Comparison of ENCODE assay signal across 19 cellular contexts in genomic region chr6:141048451-141048850, GRCh38.
DNase-seq lines count a peak whose midpoint lies in the region; FAIRE-seq and TF ChIP-seq lines count a peak whose summit lies in the region.
"Had no signal": no experiment of that assay in that cellular context is flagged by ENCODE, and none has a peak within 500 bp of the region (broad histone marks: within the 10 kb centered on the region; RNA-seq: fewer than 3 reads in every experiment).

No MANE protein-coding gene starts in this region.

- H4K91ac ChIP-seq in trophoblast cell (ENCODE audit: low read depth, low read length): no peak overlapping the region

- no peaks in the 10 kb centered on the region for H3K36me3 ChIP-seq in trophoblast cell (ENCODE audit: control insufficient read depth in 1 of 2, insufficient read depth in 2 of 2, low read length in 2 of 2)
- H3K36me3 ChIP-seq: BLaER1 treated with 17β-estradiol and CSF1 and Interleukin-3, amounts not matched to agents 10 nM and 100 nM had no signal

- H3K4me1 ChIP-seq in trophoblast cell (ENCODE audit: control insufficient read depth in 1 of 2, insufficient read depth in 2 of 2, low read length in 2 of 2): no peaks in the 10 kb centered on the region
- H3K4me1 ChIP-seq: A549, Caco-2 had no signal

- H3K4ac ChIP-seq in trophoblast cell (ENCODE audit: low read depth, low read length): no peak overlapping the region

- H2BK5ac ChIP-seq in trophoblast cell (ENCODE audit: low read depth, low read length, poor library complexity): no peak overlapping the region

- in situ Hi-C loops in GM13976 (cut with MboI; ENCODE audit: low sequenced_read_pairs, unreplicated experiment): no loop called here

- H2BK12ac ChIP-seq in trophoblast cell (ENCODE audit: low read length): no peak overlapping the region

- DNase-seq in M059J (ENCODE audit: low read depth): peak; percentile 64
- no peak for DNase-seq in trophoblast cell
- no peak for DNase-seq in GM13976 (ENCODE audit: low spot score)
- no peak for DNase-seq in activated naive CD4-positive, alpha-beta T cell treated with Interleukin-2 at 50 U/mL for 16 hours
- DNase-seq: AML-193; Caco-2; Calu3; CD4-positive, alpha-beta T cell; CD8-positive, alpha-beta T cell; DMS79 treated with DMSO at 0.1 percent for 48 hours; GF-D8 had no signal

- no peak overlapping the region for H3K9ac ChIP-seq in trophoblast cell (ENCODE audit: low read length)
- H3K9ac ChIP-seq: BLaER1 treated with 17β-estradiol and CSF1 and Interleukin-3, amounts not matched to agents 10 nM and 100 nM had no signal

- H3K9me3 ChIP-seq in trophoblast cell (ENCODE audit: insufficient read depth, low read depth, low read length): no peaks in the 10 kb centered on the region
- H3K9me3 ChIP-seq: A549, Caco-2 had no signal

- H3K79me1 ChIP-seq in trophoblast cell (ENCODE audit: low read length): no peaks in the 10 kb centered on the region

- no peak for TF ChIP-seq CTCF in GM13976 (IDR thresholded peaks at IDR 0.05; ENCODE audit: borderline replicate concordance, control extremely low read depth, extremely low read depth, insufficient read depth, missing control alignments)

- no CpG with 5 or more reads among the region's 1 CpG for WGBS in trophoblast cell (ENCODE audit: extremely low coverage, insufficient coverage, insufficient read length)

- H3K18ac ChIP-seq in trophoblast cell (ENCODE audit: low read length): no peak overlapping the region

- no peak overlapping the region for H2AK5ac ChIP-seq in trophoblast cell (ENCODE audit: low read length)

- H3K27me3 ChIP-seq in trophoblast cell (ENCODE audit: insufficient read depth, low read length): no peaks in the 10 kb centered on the region
- H3K27me3 ChIP-seq: BLaER1 treated with 17β-estradiol and CSF1 and Interleukin-3, amounts not matched to agents 10 nM and 100 nM had no signal

- H3K79me2 ChIP-seq in trophoblast cell (ENCODE audit: control insufficient read depth, insufficient read depth, low read length, poor library complexity): no peaks in the 10 kb centered on the region

- H3K27ac ChIP-seq in trophoblast cell (ENCODE audit: low read depth, low read length): peak overlapping the region; percentile 53
- H3K27ac ChIP-seq: 22Rv1; A549; BLaER1 treated with 17β-estradiol and CSF1 and Interleukin-3, amounts not matched to agents 10 nM and 100 nM; C4-2B had no signal

- no peak overlapping the region for H2BK120ac ChIP-seq in trophoblast cell (ENCODE audit: insufficient read depth, low read length, poor library complexity)

- no peak overlapping the region for H2AFZ ChIP-seq in trophoblast cell (ENCODE audit: insufficient read depth, low read length, poor library complexity)

- H3K23ac ChIP-seq in trophoblast cell (ENCODE audit: low read length): no peak overlapping the region

- no peak overlapping the region for H3K4me3 ChIP-seq in trophoblast cell (ENCODE audit: low read depth, low read length)
- H3K4me3 ChIP-seq: A549; BLaER1 treated with 17β-estradiol and CSF1 and Interleukin-3, amounts not matched to agents 10 nM and 100 nM had no signal

- H4K12ac ChIP-seq in trophoblast cell (ENCODE audit: low read depth, low read length): no peak overlapping the region

- peak; percentile 37 for FAIRE-seq in endometrium (lab: Jason Lieb, UNC)
- FAIRE-seq: A549, D721Med, GM12891, GM18507 had no signal

- no peak overlapping the region for H4K8ac ChIP-seq in trophoblast cell (ENCODE audit: low read depth, low read length)

- no peak overlapping the region for H3K4me2 ChIP-seq in trophoblast cell (ENCODE audit: low read length)
- H3K4me2 ChIP-seq: A549; BLaER1 treated with 17β-estradiol and CSF1 and Interleukin-3, amounts not matched to agents 10 nM and 100 nM had no signal

- no peak overlapping the region for H3K14ac ChIP-seq in trophoblast cell (ENCODE audit: low read length)
